Comparison of ENCODE assay signal across 1 cellular context in genomic region chr15:84949845-84950569, GRCh38.
TF ChIP-seq lines count a peak whose summit lies in the region.

No MANE protein-coding gene starts in this region.

TF ChIP-seq in IMR-90, 13 proteins besides CTCF, POLR2A, EP300 and RAD21 (continued from another document):
- TF ChIP-seq MAZ (IDR thresholded peaks at IDR 0.05; ENCODE audit: borderline replicate concordance, low read depth, low read length) (no peak), BHLHE40 (IDR thresholded peaks at IDR 0.05; ENCODE audit: low read depth, low read length) (no peak), MXI1 (IDR thresholded peaks at IDR 0.05; ENCODE audit: borderline replicate concordance, low read depth, low read length) (no peak), NFE2L2 (IDR thresholded peaks at IDR 0.05; ENCODE audit: low read depth, low read length) (no peak), ELK1 (IDR thresholded peaks at IDR 0.05; ENCODE audit: borderline replicate concordance, low read depth, low read length) (no peak)
